Comparison of ENCODE assay signal across 24 cellular contexts in the genomic region with DNA sequence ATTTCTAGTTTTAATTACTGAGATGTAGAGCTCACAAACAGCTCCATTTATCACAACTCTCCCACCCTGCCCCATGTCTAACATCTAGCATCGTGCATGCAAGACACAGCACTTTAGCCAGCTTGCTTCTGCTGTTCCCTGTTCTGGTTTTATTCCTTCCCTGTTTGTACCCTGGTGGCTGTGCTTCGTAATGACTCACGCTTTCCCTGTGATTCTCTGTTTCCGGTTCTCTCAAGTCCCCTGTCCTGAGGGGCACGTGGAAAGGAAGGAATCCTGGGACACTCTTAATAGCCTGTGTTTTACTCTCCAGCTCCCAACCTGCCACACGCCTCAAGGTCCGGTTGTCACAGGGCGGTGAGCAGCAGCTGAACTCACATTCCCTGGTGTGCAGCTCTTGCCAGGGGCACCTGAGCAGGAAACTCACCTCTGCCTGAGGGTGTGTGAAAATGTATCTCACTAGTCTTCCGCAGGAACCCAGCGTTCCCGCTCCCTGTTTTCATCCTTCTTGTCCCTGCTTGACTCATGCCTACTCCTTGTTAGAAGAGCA. TPM values are rescaled to one million over a fixed set of nuclear protein-coding genes. Genes with fewer than 3 reads are reported as not detected.
A peak's percentile ranks its signal among the peaks of the same experiment; 100 is the strongest.
DNase-seq lines count a peak whose midpoint lies in the region; ATAC-seq and TF ChIP-seq lines count a peak whose summit lies in the region.
"Had no signal": no experiment of that assay in that cellular context is flagged by ENCODE, and none has a peak within 500 bp of the region (broad histone marks: within the 10 kb centered on the region; RNA-seq: fewer than 3 reads in every experiment).

No MANE protein-coding gene starts in this region.

- ATAC-seq in HG03045 (IDR thresholded peaks at IDR 0.05; ENCODE audit: unreplicated experiment): no peak
- ATAC-seq: GM23338, HCT116 had no signal

- peak; percentile 27 for DNase-seq in A673 (ENCODE audit: low spot score)
- peak; percentile 1 for DNase-seq in M059J (ENCODE audit: low read depth)
- peak; percentile 81 for DNase-seq in islet precursor cell
- no peak for DNase-seq in nephron progenitor cell
- no peak for DNase-seq in foreskin fibroblast
- no peak for DNase-seq in adrenal gland
- no peak for DNase-seq in SJCRH30
- DNase-seq: CD8-positive, alpha-beta memory T cell; GDM1; NCI-H1092 treated with DMSO at 0.1 percent for 48 hours; NCI-H2029 treated with DMSO at 0.1 percent for 48 hours; NCI-H226; NCI-H510A treated with DMSO at 0.1 percent for 48 hours; NCI-H748 treated with DMSO at 0.1 percent for 48 hours; Peyer's patch had no signal

- no peaks in the 10 kb centered on the region for H3K27me3 ChIP-seq in A673 (replicated peaks; ENCODE audit: insufficient read depth, low read depth, low read length, poor library complexity)
- no peaks in the 10 kb centered on the region for H3K27me3 ChIP-seq in adrenal gland
- H3K27me3 ChIP-seq in SJCRH30: no peaks in the 10 kb centered on the region
- H3K27me3 ChIP-seq: Peyer's patch, SJSA1 had no signal

- no peaks in the 10 kb centered on the region for H3K36me3 Mint-ChIP-seq in nephron progenitor cell (ENCODE audit: low read depth)
- H3K36me3 Mint-ChIP-seq: CD8-positive, alpha-beta memory T cell had no signal

- H3K36me3 ChIP-seq in A673 (ENCODE audit: insufficient read depth, low read length, poor library complexity, severe bottlenecking) (peaks cover 48% of the 10 kb centered on the region), adrenal gland (replicated peaks in 1 of 2) (no peaks in the 10 kb centered on the region), SJCRH30 (no peaks in the 10 kb centered on the region)
- H3K36me3 ChIP-seq: Peyer's patch, SJSA1 had no signal

- H3K27me3 Mint-ChIP-seq in nephron progenitor cell (ENCODE audit: low read depth, poor library complexity): no peaks in the 10 kb centered on the region

- peaks cover 61% of the 10 kb centered on the region for H3K4me1 ChIP-seq in A673 (ENCODE audit: insufficient read depth, low read length, poor library complexity, severe bottlenecking)
- H3K4me1 ChIP-seq in adrenal gland (replicated peaks in 1 of 2): no peaks in the 10 kb centered on the region
- H3K4me1 ChIP-seq in SJCRH30: no peaks in the 10 kb centered on the region
- H3K4me1 ChIP-seq: Peyer's patch, SJSA1 had no signal

- WGBS in adrenal gland, 4 donors: 60 to 67% (median 67%) methylated on average over 11 of the region's 11 CpGs

- H3K4me3 ChIP-seq in A673 (ENCODE audit: low read depth, low read length, poor library complexity, severe bottlenecking): no peak overlapping the region
- H3K4me3 ChIP-seq in foreskin fibroblast (ENCODE audit: low read depth in 1 of 2, low read length in 2 of 2): no peak overlapping the region
- no peak overlapping the region for H3K4me3 ChIP-seq in adrenal gland
- H3K4me3 ChIP-seq in SJCRH30: no peak overlapping the region
- H3K4me3 ChIP-seq: GM23338, Peyer's patch, SJSA1 had no signal

- peaks cover 30% of the 10 kb centered on the region for H3K4me1 Mint-ChIP-seq in nephron progenitor cell
- H3K4me1 Mint-ChIP-seq: CD8-positive, alpha-beta memory T cell; GM23338 had no signal

- H3K27ac Mint-ChIP-seq in nephron progenitor cell: peak overlapping the region; percentile 2
- H3K27ac Mint-ChIP-seq: CD8-positive, alpha-beta memory T cell; GM23338 had no signal

- no peak overlapping the region for H3K4me3 Mint-ChIP-seq in nephron progenitor cell
- H3K4me3 Mint-ChIP-seq: CD8-positive, alpha-beta memory T cell; GM23338 had no signal

- H3K9me3 Mint-ChIP-seq in nephron progenitor cell: no peaks in the 10 kb centered on the region

- H3K9me3 ChIP-seq in A673 (ENCODE audit: low read depth, low read length, poor library complexity, severe bottlenecking) (no peaks in the 10 kb centered on the region), adrenal gland (replicated peaks in 1 of 3) (no peaks in the 10 kb centered on the region), SJCRH30 (replicated peaks) (no peaks in the 10 kb centered on the region)
- H3K9me3 ChIP-seq: Peyer's patch, SJSA1 had no signal

- TF ChIP-seq CTCF in A673 (conservative IDR thresholded peaks at IDR 0.05; ENCODE audit: low read depth, low read length): no peak
- no peak for TF ChIP-seq CTCF in nephron progenitor cell (IDR thresholded peaks at IDR 0.05)
- no peak for TF ChIP-seq CTCF in foreskin fibroblast (IDR thresholded peaks at IDR 0.05; ENCODE audit: low read depth, low read length)
- no peak for TF ChIP-seq CTCF in adrenal gland (IDR thresholded peaks at IDR 0.05)

- CTCF ChIA-PET in A673 (lab: Charles Lee): no interaction called here

- no peak for TF ChIP-seq POLR2A in adrenal gland (IDR thresholded peaks at IDR 0.05)

- BruUV-seq in A673 (replicated peaks; lab: Mats Ljungman, UMichigan): no TSS peak

- POLR2A ChIA-PET in A673 (lab: Charles Lee; ENCODE audit: low non-redundant PET): interaction anchor here (0.7 kb wide), 1 partner anchor 12 kb away, joined by 4 read pairs; no protein-coding TSS in a partner anchor

- peak overlapping the region; percentile 41 for H3K27ac ChIP-seq in A673 (ENCODE audit: low read depth, low read length, poor library complexity, severe bottlenecking)
- H3K27ac ChIP-seq in adrenal gland: no peak overlapping the region
- H3K27ac ChIP-seq in SJCRH30: no peak overlapping the region
- H3K27ac ChIP-seq: C4-2B, Peyer's patch, SJSA1 had no signal

- intact Hi-C loops in A673 (cut with micrococcal nuclease; ENCODE audit: unreplicated experiment): no loop called here
- intact Hi-C loops in adrenal gland (cut with DNase I): no loop called here

RNA-seq across cellular contexts. Expression of a gene that starts 10.6 kb away (rescaled TPM):
- total RNA-seq in A673 (2021) (40.0 and 42.0 TPM in 2 replicates), adrenal gland (1 to 10 TPM in 2 of 8 donors, under 1 TPM in 6; 0.09 to 2.0 (median 0.50) TPM)
- not detected in 2 replicates for total RNA-seq in M059J (2014; rRNA removed; shearing (Covaris generic))
- under 1 TPM; 0.56 to 0.81 (median 0.57) TPM for polyA plus RNA-seq in adrenal gland
- total RNA-seq in SJCRH30 (2014; rRNA removed; shearing (Covaris generic)): not detected in 2 replicates
- total RNA-seq: A172; CD8-positive, alpha-beta memory T cell; Daoy; LHCN-M2; OCI-LY7 had no signal
- polyA plus RNA-seq: CD8-positive, alpha-beta memory T cell; GM23338 had no signal

Comparison
In these comparisons a context has a peak if more than half of its experiments do, and no peak if none do; other contexts are left out.
1. DNase-seq: peak in A673 (single experiment), M059J (single experiment) and islet precursor cell (single experiment); none in nephron progenitor cell (single experiment), foreskin fibroblast (0 of 2), adrenal gland (0 of 7) and SJCRH30 (0 of 2).
2. RNA of a gene that starts 10.6 kb away (total RNA-seq): 40.0 to 42.0 TPM in A673; 0.09 to 2.0 TPM in adrenal gland, not detected in M059J and not detected in SJCRH30; every median in the first group is over 10 times any median in the second.